1 cellular context compared by ENCODE assay signal in the genomic region with DNA sequence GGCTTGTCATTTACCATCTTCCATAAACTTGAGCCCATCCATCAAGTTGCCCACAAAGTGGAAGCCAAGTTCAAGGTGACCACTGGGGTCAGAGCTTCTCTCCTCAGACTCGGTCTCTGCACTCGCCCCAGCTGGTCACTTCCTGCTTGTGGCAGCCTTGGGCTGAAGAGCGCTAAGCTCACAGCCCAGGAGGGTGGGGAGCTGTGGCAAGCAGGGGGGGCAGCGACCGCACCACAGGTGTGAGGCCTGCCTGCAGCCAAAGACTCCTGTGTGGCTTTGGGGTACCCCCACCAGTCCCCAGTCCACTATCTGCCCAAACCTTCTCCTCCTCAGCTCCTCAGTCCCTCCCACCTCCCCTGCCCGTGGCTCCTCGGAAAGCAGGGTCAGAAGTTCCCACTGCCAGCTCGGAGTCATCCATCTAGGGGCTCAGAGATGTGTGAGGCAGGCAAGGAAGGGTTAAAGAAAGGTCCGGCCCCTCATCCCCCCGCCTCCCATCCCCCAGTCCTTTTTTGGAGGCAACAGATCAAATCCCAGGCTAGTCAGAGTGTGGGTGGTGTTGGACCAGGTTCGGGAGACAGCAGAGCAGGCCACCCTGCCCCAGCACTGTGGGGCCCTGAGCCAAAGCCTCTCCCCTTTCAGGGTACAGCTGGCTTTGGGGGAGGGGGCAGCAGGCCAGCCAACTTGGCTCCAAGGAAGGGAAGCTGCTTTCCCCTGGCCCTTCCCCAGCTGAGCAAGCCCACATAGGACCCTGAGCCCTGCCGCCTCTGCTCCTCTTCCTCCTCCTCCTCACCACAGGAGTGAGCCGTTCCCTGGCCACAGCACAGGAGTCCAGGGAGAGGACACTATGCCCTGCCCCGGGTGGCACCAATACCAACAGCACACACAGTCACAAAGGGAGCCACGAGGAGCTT.
A peak's percentile ranks its signal among the peaks of the same experiment; 100 is the strongest.
TF ChIP-seq lines count a peak whose summit lies in the region.

No MANE protein-coding gene starts in this region.

TF ChIP-seq in HepG2, 621 proteins besides CTCF, POLR2A, EP300 and RAD21:
- TF ChIP-seq ZNF598 (CRISPR knock-in tag; IDR thresholded peaks at IDR 0.05; ENCODE audit: borderline replicate concordance) = no peak
- no peak for TF ChIP-seq ZNF292 (CRISPR knock-in tag; IDR thresholded peaks at IDR 0.05; ENCODE audit: borderline replicate concordance, low read depth)
- no peak for TF ChIP-seq ZNF451 (CRISPR knock-in tag; IDR thresholded peaks at IDR 0.05)
- TF ChIP-seq PATZ1 (CRISPR knock-in tag; IDR thresholded peaks at IDR 0.05) = 0 out of 2 replicates have a peak, but pooled peaks have one; percentile 26
- no peak for TF ChIP-seq GATA4 (IDR thresholded peaks at IDR 0.05; ENCODE audit: borderline replicate concordance, low read depth)
- TF ChIP-seq ZNF263 (CRISPR knock-in tag; IDR thresholded peaks at IDR 0.05) = no peak
- no peak for TF ChIP-seq ZFP36L1 (CRISPR knock-in tag; IDR thresholded peaks at IDR 0.05)
- TF ChIP-seq XRCC5 (optimal IDR thresholded peaks at IDR 0.05; ENCODE audit: low read length) = no peak
- TF ChIP-seq ZNF274 (CRISPR knock-in tag; IDR thresholded peaks at IDR 0.05) = no peak
- TF ChIP-seq EED (CRISPR knock-in tag; IDR thresholded peaks at IDR 0.05) = no peak
- peak; percentile 46; the same call in 1 of the 2 replicates for TF ChIP-seq ZNF652 (CRISPR knock-in tag; IDR thresholded peaks at IDR 0.05; ENCODE audit: borderline replicate concordance, low read depth)
- 0 out of 2 replicates have a peak, but pooled peaks have one; percentile 20 for TF ChIP-seq ZBTB7A (CRISPR knock-in tag; IDR thresholded peaks at IDR 0.05)
- peak; percentile 95 for TF ChIP-seq ZBTB33 (CRISPR knock-in tag; IDR thresholded peaks at IDR 0.05)
- TF ChIP-seq SKI (IDR thresholded peaks at IDR 0.05; ENCODE audit: partially characterized antibody) = peak; percentile 24
- TF ChIP-seq RARA (CRISPR knock-in tag; IDR thresholded peaks at IDR 0.05) = peak; percentile 45; the same call in 1 of the 2 replicates
- TF ChIP-seq FOXO4 (CRISPR knock-in tag; conservative IDR thresholded peaks at IDR 0.05) = no peak
- TF ChIP-seq SIN3B (IDR thresholded peaks at IDR 0.05; ENCODE audit: low read length) = no peak
